In genomic region chr2:31284107-31284506, GRCh38 we compare ENCODE assay signal across 19 cellular contexts.
"Had no signal": no experiment of that assay in that cellular context is flagged by ENCODE, and none has a peak within 500 bp of the region (broad histone marks: within the 10 kb centered on the region; RNA-seq: fewer than 3 reads in every experiment).

No MANE protein-coding gene starts in this region.

- H3K4me1 ChIP-seq: gastrocnemius medialis, lower lobe of right lung, pancreas, prostate gland, upper lobe of right lung had no signal

- H3K36me3 ChIP-seq: gastrocnemius medialis, left ventricle myocardium inferior, lower lobe of right lung, pancreas, prostate gland, tibial artery, upper lobe of right lung, vagina had no signal

- H3K27me3 ChIP-seq: gastrocnemius medialis, pancreas, tibial artery, upper lobe of right lung, vagina had no signal

- H3K4me3 ChIP-seq: coronary artery, gastrocnemius medialis, left ventricle myocardium inferior, lower lobe of right lung, pancreas, prostate gland, tibial artery, upper lobe of right lung, vagina had no signal

- H3K27ac ChIP-seq: coronary artery, gastrocnemius medialis, left ventricle myocardium inferior, lower lobe of right lung, pancreas, prostate gland, tibial artery, upper lobe of right lung, vagina had no signal

- ATAC-seq: gastrocnemius medialis; left cardiac atrium; lower lobe of right lung; natural killer cell treated with Interleukin-12 subunit alpha and Interleukin-12 subunit beta and Interleukin-15 and Interleukin-18, amount 100 ng/mL, for 72 hours; pancreas; upper lobe of right lung had no signal

- H3K9me3 ChIP-seq: gastrocnemius medialis, left ventricle myocardium inferior, lower lobe of right lung, pancreas, prostate gland, tibial artery, upper lobe of right lung, vagina had no signal

- DNase-seq: effector CD4-positive, alpha-beta T cell; endodermal cell; gastrocnemius medialis; glutamatergic neuron; immature natural killer cell; kidney; left cardiac atrium; left ventricle myocardium inferior; lower lobe of right lung; midbrain; occipital lobe; pancreas; stimulated activated CD4-positive, alpha-beta T cell treated with anti-CD3 and anti-CD28 coated beads, Interleukin-2, amount 100 ng/mL, for 48 hours; tibial artery; upper lobe of right lung had no signal
